19 cellular contexts compared by ENCODE assay signal in the genomic region with DNA sequence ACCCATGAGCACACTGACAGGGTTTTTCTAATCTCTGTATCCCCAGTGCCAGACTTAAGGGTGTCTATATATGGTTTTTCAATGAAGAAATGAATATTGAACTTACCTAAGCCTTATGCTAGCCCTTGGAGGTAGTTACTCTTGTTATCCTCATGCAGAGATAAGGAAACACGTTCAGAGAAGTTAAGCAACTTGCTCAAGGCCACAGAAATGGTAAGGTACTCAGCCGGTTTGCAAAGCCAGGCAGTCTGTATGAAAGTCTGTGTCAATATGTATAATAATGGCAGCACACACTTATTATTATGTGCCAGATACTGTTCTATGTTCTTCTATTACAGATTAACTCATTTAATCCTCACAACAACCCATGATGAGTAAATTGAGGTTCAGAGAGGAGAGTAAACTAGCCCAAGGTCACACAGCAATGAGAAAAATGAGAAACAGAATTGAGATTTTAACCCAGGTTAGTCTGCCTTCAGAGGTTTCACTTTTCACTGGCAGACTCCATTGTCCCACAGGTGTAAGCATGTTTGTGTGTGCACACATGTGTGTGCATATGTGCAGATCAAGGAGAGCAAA. TPM values are rescaled to one million over a fixed set of nuclear protein-coding genes. Genes with fewer than 3 reads are reported as not detected.
DNase-seq lines count a peak whose midpoint lies in the region; ATAC-seq and TF ChIP-seq lines count a peak whose summit lies in the region.
"Had no signal": no experiment of that assay in that cellular context is flagged by ENCODE, and none has a peak within 500 bp of the region (broad histone marks: within the 10 kb centered on the region; RNA-seq: fewer than 3 reads in every experiment).

No MANE protein-coding gene starts in this region.

- TF ChIP-seq CTCF in HEK293 (tag by site-specific recombination; IDR thresholded peaks at IDR 0.05) (no peak), body of pancreas (IDR thresholded peaks at IDR 0.05) (no peak), type B pancreatic cell (conservative IDR thresholded peaks at IDR 0.05) (no peak), left lung (IDR thresholded peaks at IDR 0.05) (no peak)

- TF ChIP-seq POLR2A in body of pancreas (IDR thresholded peaks at IDR 0.05): no peak

- no peak overlapping the region for H3K4me3 Mint-ChIP-seq in activated CD8-positive, alpha-beta memory T cell treated with anti-CD3 and anti-CD28 coated beads, Interleukin-2, amount 10 ng/mL, durations not matched to agents 7 days and 5 days
- H3K4me3 Mint-ChIP-seq in type B pancreatic cell: no peak overlapping the region
- H3K4me3 Mint-ChIP-seq: B cell; CD4-positive, alpha-beta T cell; CD8-positive, alpha-beta T cell had no signal

- intact Hi-C loops in body of pancreas (cut with DNase I) (no loop called here), left lung (cut with DNase I) (no loop called here)

- peak; percentile 11 for DNase-seq in activated CD8-positive, alpha-beta memory T cell treated with anti-CD3 and anti-CD28 coated beads, Interleukin-2, amount 10 ng/mL, durations not matched to agents 7 days and 5 days
- DNase-seq in activated CD8-positive, alpha-beta memory T cell treated with anti-CD3 and anti-CD28 coated beads for 24 hours: no peak
- no peak for DNase-seq in body of pancreas
- DNase-seq in type B pancreatic cell (ENCODE audit: extremely low spot score, unreplicated experiment): no peak
- no peak for DNase-seq in left lung
- DNase-seq: AML-193; Caco-2; Calu3; CD4-positive, alpha-beta T cell; CD8-positive, alpha-beta T cell; DMS79 treated with DMSO at 0.1 percent for 48 hours; GF-D8 had no signal

- no peak overlapping the region for H3K4me3 ChIP-seq in HEK293 (ENCODE audit: low read depth, low read length)
- H3K4me3 ChIP-seq in body of pancreas: no peak overlapping the region
- no peak overlapping the region for H3K4me3 ChIP-seq in left lung
- H3K4me3 ChIP-seq: A549; BLaER1 treated with 17β-estradiol and CSF1 and Interleukin-3, amounts not matched to agents 10 nM and 100 nM had no signal

- H3K4me1 Mint-ChIP-seq in activated CD8-positive, alpha-beta memory T cell treated with anti-CD3 and anti-CD28 coated beads, Interleukin-2, amount 10 ng/mL, durations not matched to agents 7 days and 5 days: no peaks in the 10 kb centered on the region
- no peaks in the 10 kb centered on the region for H3K4me1 Mint-ChIP-seq in type B pancreatic cell (ENCODE audit: unreplicated experiment)
- H3K4me1 Mint-ChIP-seq: B cell had no signal

- H3K27ac ChIP-seq in HEK293 (ENCODE audit: extremely low read depth, low read depth, low read length) (no peak overlapping the region), body of pancreas (no peak overlapping the region), left lung (no peak overlapping the region)
- H3K27ac ChIP-seq: 22Rv1; A549; BLaER1 treated with 17β-estradiol and CSF1 and Interleukin-3, amounts not matched to agents 10 nM and 100 nM; C4-2B had no signal

- no peaks in the 10 kb centered on the region for H3K9me3 ChIP-seq in HEK293 (ENCODE audit: control insufficient read depth, insufficient read depth, low read depth, low read length)
- no peaks in the 10 kb centered on the region for H3K9me3 ChIP-seq in body of pancreas
- H3K9me3 ChIP-seq in left lung: no peaks in the 10 kb centered on the region
- H3K9me3 ChIP-seq: A549, Caco-2 had no signal

- peaks cover 48% of the 10 kb centered on the region for H3K27me3 Mint-ChIP-seq in activated CD8-positive, alpha-beta memory T cell treated with anti-CD3 and anti-CD28 coated beads, Interleukin-2, amount 10 ng/mL, durations not matched to agents 7 days and 5 days
- peaks cover 45% of the 10 kb centered on the region for H3K27me3 Mint-ChIP-seq in type B pancreatic cell

- CTCF ChIA-PET in activated CD8-positive, alpha-beta memory T cell treated with anti-CD3 and anti-CD28 coated beads, Interleukin-2, amount 10 ng/mL, durations not matched to agents 7 days and 5 days (lab: Charles Lee): no interaction called here
- CTCF ChIA-PET in HEK293 (lab: Yijun Ruan, JAX): no interaction called here

- 11 to 29% methylated on average over 2 of the region's 2 CpGs for WGBS in body of pancreas, 2 donors

- ATAC-seq in activated CD8-positive, alpha-beta memory T cell treated with anti-CD3 and anti-CD28 coated beads, Interleukin-2, amount 10 ng/mL, durations not matched to agents 7 days and 5 days: no peak
- ATAC-seq in body of pancreas (peak; percentile 56), left lung (no peak)
- ATAC-seq: A549; CD8-positive, alpha-beta T cell had no signal

- H3K27me3 ChIP-seq in body of pancreas: no peaks in the 10 kb centered on the region
- peaks cover 0 to 32% of the 10 kb centered on the region in 2 donors for H3K27me3 ChIP-seq in left lung
- H3K27me3 ChIP-seq: BLaER1 treated with 17β-estradiol and CSF1 and Interleukin-3, amounts not matched to agents 10 nM and 100 nM had no signal

- no peak overlapping the region for H3K27ac Mint-ChIP-seq in activated CD8-positive, alpha-beta memory T cell treated with anti-CD3 and anti-CD28 coated beads, Interleukin-2, amount 10 ng/mL, durations not matched to agents 7 days and 5 days
- no peak overlapping the region for H3K27ac Mint-ChIP-seq in type B pancreatic cell
- H3K27ac Mint-ChIP-seq: B cell; CD4-positive, alpha-beta T cell; CD8-positive, alpha-beta T cell had no signal

- H3K4me1 ChIP-seq in HEK293 (ENCODE audit: control insufficient read depth, insufficient read depth, low read length) (no peaks in the 10 kb centered on the region), body of pancreas (peaks cover 7% of the 10 kb centered on the region), left lung (no peaks in the 10 kb centered on the region)
- H3K4me1 ChIP-seq: A549; BLaER1 treated with 17β-estradiol and CSF1 and Interleukin-3, amounts not matched to agents 10 nM and 100 nM; Caco-2 had no signal

- H3K36me3 ChIP-seq in HEK293 (ENCODE audit: control insufficient read depth in 2 of 2, insufficient read depth in 1 of 2, low read length in 2 of 2) (no peaks in the 10 kb centered on the region), body of pancreas (replicated peaks in 1 of 2; ENCODE audit: insufficient read depth in 1 of 2, low read depth in 2 of 2) (no peaks in the 10 kb centered on the region), left lung (no peaks in the 10 kb centered on the region)
- H3K36me3 ChIP-seq: BLaER1 treated with 17β-estradiol and CSF1 and Interleukin-3, amounts not matched to agents 10 nM and 100 nM had no signal

- H3K9me3 Mint-ChIP-seq in activated CD8-positive, alpha-beta memory T cell treated with anti-CD3 and anti-CD28 coated beads, Interleukin-2, amount 10 ng/mL, durations not matched to agents 7 days and 5 days (ENCODE audit: low read depth): no peaks in the 10 kb centered on the region
- no peaks in the 10 kb centered on the region for H3K9me3 Mint-ChIP-seq in type B pancreatic cell
- H3K9me3 Mint-ChIP-seq: CD4-positive, alpha-beta T cell; CD8-positive, alpha-beta T cell had no signal

- POLR2A ChIA-PET in HEK293 (lab: Yijun Ruan, JAX): no interaction called here

- H3K36me3 Mint-ChIP-seq in activated CD8-positive, alpha-beta memory T cell treated with anti-CD3 and anti-CD28 coated beads, Interleukin-2, amount 10 ng/mL, durations not matched to agents 7 days and 5 days: no peaks in the 10 kb centered on the region
- no peaks in the 10 kb centered on the region for H3K36me3 Mint-ChIP-seq in type B pancreatic cell
- H3K36me3 Mint-ChIP-seq: CD8-positive, alpha-beta T cell had no signal

TF ChIP-seq in HEK293, 187 proteins besides CTCF, POLR2A, EP300 and RAD21:
- TF ChIP-seq EGR2 (tag by site-specific recombination; IDR thresholded peaks at IDR 0.05; ENCODE audit: low read depth) (no peak), ZNF768 (tag by site-specific recombination; IDR thresholded peaks at IDR 0.05) (0 out of 2 replicates have a peak, but pooled peaks have one; percentile 28)

RNA-seq across cellular contexts. Expression of gene CSF3R, which starts 54.6 kb away (rescaled TPM):
- not detected for total RNA-seq in activated CD8-positive, alpha-beta memory T cell treated with anti-CD3 and anti-CD28 coated beads, Interleukin-2, amount 10 ng/mL, durations not matched to agents 7 days and 5 days
- total RNA-seq in body of pancreas (1 to 10 TPM in 1 of 2 donors, not detected in 1; 5.2 TPM), type B pancreatic cell (ENCODE audit: low replicate concordance) (2.1 and 10.6 TPM in 2 replicates), left lung (100 to 1,000 TPM in 1 of 2 donors, 10 to 100 TPM in 1; 63.8 to 334 TPM)
- total RNA-seq: A172, Calu3 had no signal
